Comparison of ENCODE assay signal across 2 cellular contexts in the genomic region with DNA sequence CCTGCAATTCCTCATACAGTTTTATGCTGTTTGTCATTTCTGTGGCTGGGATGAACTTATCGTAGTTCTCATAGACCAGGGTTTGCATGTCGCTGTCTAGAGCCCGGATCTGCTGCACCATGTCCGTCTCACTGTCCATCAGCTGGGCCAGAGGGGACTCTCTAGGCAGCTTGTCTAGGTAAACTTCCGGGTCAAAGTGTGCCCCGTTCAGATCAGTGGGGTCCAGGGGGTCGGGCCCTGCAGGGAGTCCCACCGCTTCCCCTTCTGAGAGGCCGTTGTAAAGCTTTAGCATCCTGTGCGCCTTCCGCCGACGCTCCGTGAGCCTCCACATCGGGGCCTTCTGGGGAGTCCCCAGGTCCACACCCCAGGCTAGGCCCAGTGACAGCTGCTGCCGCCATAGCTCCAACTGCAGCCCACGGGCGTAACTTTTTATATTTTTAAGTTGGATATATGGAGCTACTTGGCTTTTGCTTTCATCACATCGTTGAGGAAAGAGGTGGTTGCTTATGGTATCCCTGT. TPM values are rescaled to one million over a fixed set of nuclear protein-coding genes. Genes with fewer than 3 reads are reported as not detected.
"Had no signal": no experiment of that assay in that cellular context is flagged by ENCODE, and none has a peak within 500 bp of the region (broad histone marks: within the 10 kb centered on the region; RNA-seq: fewer than 3 reads in every experiment).

No MANE protein-coding gene starts in this region.

RNA-seq across cellular contexts. Expression of a gene that starts 44.2 kb away (rescaled TPM):
- total RNA-seq: progenitor cell of endocrine pancreas had no signal
- polyA plus RNA-seq: neural cell had no signal
